1 cellular context compared by ENCODE assay signal in the genomic region with DNA sequence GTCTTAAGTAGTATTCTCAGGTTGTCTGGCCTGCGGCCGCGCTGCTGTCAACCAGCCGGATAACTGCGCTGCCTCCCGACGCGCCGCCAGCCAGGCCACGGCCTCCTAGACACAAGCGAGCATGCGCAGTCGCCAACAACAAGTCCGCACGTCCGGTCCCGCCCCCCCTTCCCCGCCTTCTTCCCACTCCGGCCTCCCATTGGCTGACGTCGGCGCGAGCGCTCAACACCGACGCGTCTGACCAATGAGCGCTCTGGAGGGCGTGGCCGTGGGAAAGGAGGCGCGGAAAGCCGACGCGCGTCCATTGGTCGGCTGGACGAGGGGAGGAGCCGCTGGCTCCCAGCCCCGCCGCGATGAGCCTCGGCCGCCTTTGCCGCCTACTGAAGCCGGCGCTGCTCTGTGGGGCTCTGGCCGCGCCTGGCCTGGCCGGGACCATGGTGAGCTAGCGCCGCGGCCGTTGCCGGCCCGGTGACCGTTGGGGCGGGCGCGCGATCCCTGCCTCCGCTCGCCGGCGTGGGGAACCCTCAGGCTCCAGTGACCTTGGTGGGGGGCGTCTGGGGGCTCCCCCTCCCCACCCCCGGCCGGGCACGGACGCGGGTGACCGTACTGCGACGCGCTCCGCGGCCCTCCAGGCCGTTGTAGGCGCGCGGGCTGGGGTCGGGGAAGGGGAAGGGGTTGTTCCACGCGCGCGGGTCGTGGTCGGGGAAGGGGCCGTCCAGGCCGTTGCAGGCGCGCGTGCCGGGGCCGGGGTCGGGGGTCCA.
TF ChIP-seq lines count a peak whose summit lies in the region.

A gene with protein sequence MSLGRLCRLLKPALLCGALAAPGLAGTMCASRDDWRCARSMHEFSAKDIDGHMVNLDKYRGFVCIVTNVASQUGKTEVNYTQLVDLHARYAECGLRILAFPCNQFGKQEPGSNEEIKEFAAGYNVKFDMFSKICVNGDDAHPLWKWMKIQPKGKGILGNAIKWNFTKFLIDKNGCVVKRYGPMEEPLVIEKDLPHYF (plus strand): TSS at position 304 of the 761 bp plus-strand sequence. CDS start 50 bp downstream, at position 354.

TF ChIP-seq in K562, 482 proteins besides CTCF, POLR2A, EP300 and RAD21 (continued from another document and continues in another):
- TF ChIP-seq, protein P1, sequence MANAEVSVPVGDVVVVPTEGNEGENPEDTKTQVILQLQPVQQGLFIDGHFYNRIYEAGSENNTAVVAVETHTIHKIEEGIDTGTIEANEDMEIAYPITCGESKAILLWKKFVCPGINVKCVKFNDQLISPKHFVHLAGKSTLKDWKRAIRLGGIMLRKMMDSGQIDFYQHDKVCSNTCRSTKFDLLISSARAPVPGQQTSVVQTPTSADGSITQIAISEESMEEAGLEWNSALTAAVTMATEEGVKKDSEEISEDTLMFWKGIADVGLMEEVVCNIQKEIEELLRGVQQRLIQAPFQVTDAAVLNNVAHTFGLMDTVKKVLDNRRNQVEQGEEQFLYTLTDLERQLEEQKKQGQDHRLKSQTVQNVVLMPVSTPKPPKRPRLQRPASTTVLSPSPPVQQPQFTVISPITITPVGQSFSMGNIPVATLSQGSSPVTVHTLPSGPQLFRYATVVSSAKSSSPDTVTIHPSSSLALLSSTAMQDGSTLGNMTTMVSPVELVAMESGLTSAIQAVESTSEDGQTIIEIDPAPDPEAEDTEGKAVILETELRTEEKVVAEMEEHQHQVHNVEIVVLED (CRISPR knock-in tag; IDR thresholded peaks at IDR 0.05) = no peak
- TF ChIP-seq, protein P2, sequence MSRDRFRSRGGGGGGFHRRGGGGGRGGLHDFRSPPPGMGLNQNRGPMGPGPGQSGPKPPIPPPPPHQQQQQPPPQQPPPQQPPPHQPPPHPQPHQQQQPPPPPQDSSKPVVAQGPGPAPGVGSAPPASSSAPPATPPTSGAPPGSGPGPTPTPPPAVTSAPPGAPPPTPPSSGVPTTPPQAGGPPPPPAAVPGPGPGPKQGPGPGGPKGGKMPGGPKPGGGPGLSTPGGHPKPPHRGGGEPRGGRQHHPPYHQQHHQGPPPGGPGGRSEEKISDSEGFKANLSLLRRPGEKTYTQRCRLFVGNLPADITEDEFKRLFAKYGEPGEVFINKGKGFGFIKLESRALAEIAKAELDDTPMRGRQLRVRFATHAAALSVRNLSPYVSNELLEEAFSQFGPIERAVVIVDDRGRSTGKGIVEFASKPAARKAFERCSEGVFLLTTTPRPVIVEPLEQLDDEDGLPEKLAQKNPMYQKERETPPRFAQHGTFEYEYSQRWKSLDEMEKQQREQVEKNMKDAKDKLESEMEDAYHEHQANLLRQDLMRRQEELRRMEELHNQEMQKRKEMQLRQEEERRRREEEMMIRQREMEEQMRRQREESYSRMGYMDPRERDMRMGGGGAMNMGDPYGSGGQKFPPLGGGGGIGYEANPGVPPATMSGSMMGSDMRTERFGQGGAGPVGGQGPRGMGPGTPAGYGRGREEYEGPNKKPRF (IDR thresholded peaks at IDR 0.05; ENCODE audit: low read depth, low read length) = no peak
- TF ChIP-seq, protein P3, sequence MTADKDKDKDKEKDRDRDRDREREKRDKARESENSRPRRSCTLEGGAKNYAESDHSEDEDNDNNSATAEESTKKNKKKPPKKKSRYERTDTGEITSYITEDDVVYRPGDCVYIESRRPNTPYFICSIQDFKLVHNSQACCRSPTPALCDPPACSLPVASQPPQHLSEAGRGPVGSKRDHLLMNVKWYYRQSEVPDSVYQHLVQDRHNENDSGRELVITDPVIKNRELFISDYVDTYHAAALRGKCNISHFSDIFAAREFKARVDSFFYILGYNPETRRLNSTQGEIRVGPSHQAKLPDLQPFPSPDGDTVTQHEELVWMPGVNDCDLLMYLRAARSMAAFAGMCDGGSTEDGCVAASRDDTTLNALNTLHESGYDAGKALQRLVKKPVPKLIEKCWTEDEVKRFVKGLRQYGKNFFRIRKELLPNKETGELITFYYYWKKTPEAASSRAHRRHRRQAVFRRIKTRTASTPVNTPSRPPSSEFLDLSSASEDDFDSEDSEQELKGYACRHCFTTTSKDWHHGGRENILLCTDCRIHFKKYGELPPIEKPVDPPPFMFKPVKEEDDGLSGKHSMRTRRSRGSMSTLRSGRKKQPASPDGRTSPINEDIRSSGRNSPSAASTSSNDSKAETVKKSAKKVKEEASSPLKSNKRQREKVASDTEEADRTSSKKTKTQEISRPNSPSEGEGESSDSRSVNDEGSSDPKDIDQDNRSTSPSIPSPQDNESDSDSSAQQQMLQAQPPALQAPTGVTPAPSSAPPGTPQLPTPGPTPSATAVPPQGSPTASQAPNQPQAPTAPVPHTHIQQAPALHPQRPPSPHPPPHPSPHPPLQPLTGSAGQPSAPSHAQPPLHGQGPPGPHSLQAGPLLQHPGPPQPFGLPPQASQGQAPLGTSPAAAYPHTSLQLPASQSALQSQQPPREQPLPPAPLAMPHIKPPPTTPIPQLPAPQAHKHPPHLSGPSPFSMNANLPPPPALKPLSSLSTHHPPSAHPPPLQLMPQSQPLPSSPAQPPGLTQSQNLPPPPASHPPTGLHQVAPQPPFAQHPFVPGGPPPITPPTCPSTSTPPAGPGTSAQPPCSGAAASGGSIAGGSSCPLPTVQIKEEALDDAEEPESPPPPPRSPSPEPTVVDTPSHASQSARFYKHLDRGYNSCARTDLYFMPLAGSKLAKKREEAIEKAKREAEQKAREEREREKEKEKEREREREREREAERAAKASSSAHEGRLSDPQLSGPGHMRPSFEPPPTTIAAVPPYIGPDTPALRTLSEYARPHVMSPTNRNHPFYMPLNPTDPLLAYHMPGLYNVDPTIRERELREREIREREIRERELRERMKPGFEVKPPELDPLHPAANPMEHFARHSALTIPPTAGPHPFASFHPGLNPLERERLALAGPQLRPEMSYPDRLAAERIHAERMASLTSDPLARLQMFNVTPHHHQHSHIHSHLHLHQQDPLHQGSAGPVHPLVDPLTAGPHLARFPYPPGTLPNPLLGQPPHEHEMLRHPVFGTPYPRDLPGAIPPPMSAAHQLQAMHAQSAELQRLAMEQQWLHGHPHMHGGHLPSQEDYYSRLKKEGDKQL (CRISPR knock-in tag; IDR thresholded peaks at IDR 0.05; ENCODE audit: borderline replicate concordance) = no peak
- TF ChIP-seq FOXJ3 (CRISPR knock-in tag; IDR thresholded peaks at IDR 0.05) (no peak), NRF1 (conservative IDR thresholded peaks at IDR 0.05 in 1 of 2, IDR thresholded peaks at IDR 0.05 in 1 of 2) (peak; percentile 92 to 93), HDAC3 (IDR thresholded peaks at IDR 0.05; ENCODE audit: borderline replicate concordance, partially characterized antibody) (no peak), NR2C1 (IDR thresholded peaks at IDR 0.05) (no peak), NR2C1 (tag; IDR thresholded peaks at IDR 0.05) (no peak), KDM4B (IDR thresholded peaks at IDR 0.05; ENCODE audit: borderline replicate concordance in 2 of 2, low read depth in 1 of 2) (peak in 1 of 2 experiments; percentile 75; a peak in 1 of 4 replicates), XRCC5 (IDR thresholded peaks at IDR 0.05; ENCODE audit: low read depth, low read length) (no peak), TCF7 (IDR thresholded peaks at IDR 0.05; ENCODE audit: borderline replicate concordance) (no peak), ZNF444 (CRISPR knock-in tag; IDR thresholded peaks at IDR 0.05) (no peak), TRIM24 (IDR thresholded peaks at IDR 0.05) (no peak), ZBTB8A (IDR thresholded peaks at IDR 0.05; ENCODE audit: partially characterized antibody) (no peak), U2AF1 (optimal IDR thresholded peaks at IDR 0.05; ENCODE audit: low read depth, low read length) (peak; percentile 75), EZH2 (IDR thresholded peaks at IDR 0.05; ENCODE audit: borderline replicate concordance, low read depth, low read length) (no peak), HLTF (IDR thresholded peaks at IDR 0.05) (no peak; the same call in 1 of the 2 replicates), ZNF3 (CRISPR knock-in tag; IDR thresholded peaks at IDR 0.05) (no peak), ZNF551 (CRISPR knock-in tag; IDR thresholded peaks at IDR 0.05) (no peak), ZKSCAN1 (IDR thresholded peaks at IDR 0.05; ENCODE audit: low read depth, low read length) (no peak), ZNF174 (CRISPR knock-in tag; IDR thresholded peaks at IDR 0.05) (no peak), EHMT2 (IDR thresholded peaks at IDR 0.05) (no peak), TEAD2 (tag; IDR thresholded peaks at IDR 0.05) (no peak)
- TF ChIP-seq, protein P4, sequence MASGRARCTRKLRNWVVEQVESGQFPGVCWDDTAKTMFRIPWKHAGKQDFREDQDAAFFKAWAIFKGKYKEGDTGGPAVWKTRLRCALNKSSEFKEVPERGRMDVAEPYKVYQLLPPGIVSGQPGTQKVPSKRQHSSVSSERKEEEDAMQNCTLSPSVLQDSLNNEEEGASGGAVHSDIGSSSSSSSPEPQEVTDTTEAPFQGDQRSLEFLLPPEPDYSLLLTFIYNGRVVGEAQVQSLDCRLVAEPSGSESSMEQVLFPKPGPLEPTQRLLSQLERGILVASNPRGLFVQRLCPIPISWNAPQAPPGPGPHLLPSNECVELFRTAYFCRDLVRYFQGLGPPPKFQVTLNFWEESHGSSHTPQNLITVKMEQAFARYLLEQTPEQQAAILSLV (tag; IDR thresholded peaks at IDR 0.05) = no peak
- TF ChIP-seq, protein P5, sequence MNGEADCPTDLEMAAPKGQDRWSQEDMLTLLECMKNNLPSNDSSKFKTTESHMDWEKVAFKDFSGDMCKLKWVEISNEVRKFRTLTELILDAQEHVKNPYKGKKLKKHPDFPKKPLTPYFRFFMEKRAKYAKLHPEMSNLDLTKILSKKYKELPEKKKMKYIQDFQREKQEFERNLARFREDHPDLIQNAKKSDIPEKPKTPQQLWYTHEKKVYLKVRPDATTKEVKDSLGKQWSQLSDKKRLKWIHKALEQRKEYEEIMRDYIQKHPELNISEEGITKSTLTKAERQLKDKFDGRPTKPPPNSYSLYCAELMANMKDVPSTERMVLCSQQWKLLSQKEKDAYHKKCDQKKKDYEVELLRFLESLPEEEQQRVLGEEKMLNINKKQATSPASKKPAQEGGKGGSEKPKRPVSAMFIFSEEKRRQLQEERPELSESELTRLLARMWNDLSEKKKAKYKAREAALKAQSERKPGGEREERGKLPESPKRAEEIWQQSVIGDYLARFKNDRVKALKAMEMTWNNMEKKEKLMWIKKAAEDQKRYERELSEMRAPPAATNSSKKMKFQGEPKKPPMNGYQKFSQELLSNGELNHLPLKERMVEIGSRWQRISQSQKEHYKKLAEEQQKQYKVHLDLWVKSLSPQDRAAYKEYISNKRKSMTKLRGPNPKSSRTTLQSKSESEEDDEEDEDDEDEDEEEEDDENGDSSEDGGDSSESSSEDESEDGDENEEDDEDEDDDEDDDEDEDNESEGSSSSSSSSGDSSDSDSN (IDR thresholded peaks at IDR 0.05; ENCODE audit: borderline replicate concordance in 1 of 2, low read depth in 2 of 2, low read length in 2 of 2) = peak in 1 of 2 experiments; percentile 78; a peak in 1 of 4 replicates
- TF ChIP-seq, protein P6, sequence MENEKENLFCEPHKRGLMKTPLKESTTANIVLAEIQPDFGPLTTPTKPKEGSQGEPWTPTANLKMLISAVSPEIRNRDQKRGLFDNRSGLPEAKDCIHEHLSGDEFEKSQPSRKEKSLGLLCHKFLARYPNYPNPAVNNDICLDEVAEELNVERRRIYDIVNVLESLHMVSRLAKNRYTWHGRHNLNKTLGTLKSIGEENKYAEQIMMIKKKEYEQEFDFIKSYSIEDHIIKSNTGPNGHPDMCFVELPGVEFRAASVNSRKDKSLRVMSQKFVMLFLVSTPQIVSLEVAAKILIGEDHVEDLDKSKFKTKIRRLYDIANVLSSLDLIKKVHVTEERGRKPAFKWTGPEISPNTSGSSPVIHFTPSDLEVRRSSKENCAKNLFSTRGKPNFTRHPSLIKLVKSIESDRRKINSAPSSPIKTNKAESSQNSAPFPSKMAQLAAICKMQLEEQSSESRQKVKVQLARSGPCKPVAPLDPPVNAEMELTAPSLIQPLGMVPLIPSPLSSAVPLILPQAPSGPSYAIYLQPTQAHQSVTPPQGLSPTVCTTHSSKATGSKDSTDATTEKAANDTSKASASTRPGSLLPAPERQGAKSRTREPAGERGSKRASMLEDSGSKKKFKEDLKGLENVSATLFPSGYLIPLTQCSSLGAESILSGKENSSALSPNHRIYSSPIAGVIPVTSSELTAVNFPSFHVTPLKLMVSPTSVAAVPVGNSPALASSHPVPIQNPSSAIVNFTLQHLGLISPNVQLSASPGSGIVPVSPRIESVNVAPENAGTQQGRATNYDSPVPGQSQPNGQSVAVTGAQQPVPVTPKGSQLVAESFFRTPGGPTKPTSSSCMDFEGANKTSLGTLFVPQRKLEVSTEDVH (IDR thresholded peaks at IDR 0.05; ENCODE audit: low read depth, partially characterized antibody) = no peak
- TF ChIP-seq, protein P7, sequence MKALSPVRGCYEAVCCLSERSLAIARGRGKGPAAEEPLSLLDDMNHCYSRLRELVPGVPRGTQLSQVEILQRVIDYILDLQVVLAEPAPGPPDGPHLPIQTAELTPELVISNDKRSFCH (CRISPR knock-in tag; IDR thresholded peaks at IDR 0.05) = no peak
- TF ChIP-seq, protein P7 (tag; IDR thresholded peaks at IDR 0.05) = no peak
- TF ChIP-seq, protein P8, sequence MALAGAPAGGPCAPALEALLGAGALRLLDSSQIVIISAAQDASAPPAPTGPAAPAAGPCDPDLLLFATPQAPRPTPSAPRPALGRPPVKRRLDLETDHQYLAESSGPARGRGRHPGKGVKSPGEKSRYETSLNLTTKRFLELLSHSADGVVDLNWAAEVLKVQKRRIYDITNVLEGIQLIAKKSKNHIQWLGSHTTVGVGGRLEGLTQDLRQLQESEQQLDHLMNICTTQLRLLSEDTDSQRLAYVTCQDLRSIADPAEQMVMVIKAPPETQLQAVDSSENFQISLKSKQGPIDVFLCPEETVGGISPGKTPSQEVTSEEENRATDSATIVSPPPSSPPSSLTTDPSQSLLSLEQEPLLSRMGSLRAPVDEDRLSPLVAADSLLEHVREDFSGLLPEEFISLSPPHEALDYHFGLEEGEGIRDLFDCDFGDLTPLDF (CRISPR knock-in tag; IDR thresholded peaks at IDR 0.05) = peak; percentile 42; the same call in 1 of the 2 replicates
- TF ChIP-seq, protein P9, sequence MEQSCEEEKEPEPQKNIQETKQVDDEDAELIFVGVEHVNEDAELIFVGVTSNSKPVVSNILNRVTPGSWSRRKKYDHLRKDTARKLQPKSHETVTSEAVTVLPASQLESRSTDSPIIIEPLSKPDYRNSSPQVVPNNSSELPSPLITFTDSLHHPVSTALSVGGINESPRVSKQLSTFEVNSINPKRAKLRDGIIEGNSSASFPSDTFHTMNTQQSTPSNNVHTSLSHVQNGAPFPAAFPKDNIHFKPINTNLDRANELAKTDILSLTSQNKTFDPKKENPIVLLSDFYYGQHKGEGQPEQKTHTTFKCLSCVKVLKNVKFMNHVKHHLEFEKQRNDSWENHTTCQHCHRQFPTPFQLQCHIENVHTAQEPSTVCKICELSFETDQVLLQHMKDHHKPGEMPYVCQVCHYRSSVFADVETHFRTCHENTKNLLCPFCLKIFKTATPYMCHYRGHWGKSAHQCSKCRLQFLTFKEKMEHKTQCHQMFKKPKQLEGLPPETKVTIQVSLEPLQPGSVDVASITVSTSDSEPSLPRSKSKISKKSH (CRISPR knock-in tag; IDR thresholded peaks at IDR 0.05) = no peak
- TF ChIP-seq, protein P10, sequence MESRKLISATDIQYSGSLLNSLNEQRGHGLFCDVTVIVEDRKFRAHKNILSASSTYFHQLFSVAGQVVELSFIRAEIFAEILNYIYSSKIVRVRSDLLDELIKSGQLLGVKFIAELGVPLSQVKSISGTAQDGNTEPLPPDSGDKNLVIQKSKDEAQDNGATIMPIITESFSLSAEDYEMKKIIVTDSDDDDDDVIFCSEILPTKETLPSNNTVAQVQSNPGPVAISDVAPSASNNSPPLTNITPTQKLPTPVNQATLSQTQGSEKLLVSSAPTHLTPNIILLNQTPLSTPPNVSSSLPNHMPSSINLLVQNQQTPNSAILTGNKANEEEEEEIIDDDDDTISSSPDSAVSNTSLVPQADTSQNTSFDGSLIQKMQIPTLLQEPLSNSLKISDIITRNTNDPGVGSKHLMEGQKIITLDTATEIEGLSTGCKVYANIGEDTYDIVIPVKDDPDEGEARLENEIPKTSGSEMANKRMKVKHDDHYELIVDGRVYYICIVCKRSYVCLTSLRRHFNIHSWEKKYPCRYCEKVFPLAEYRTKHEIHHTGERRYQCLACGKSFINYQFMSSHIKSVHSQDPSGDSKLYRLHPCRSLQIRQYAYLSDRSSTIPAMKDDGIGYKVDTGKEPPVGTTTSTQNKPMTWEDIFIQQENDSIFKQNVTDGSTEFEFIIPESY (CRISPR knock-in tag; IDR thresholded peaks at IDR 0.05) = no peak
